8 cellular contexts compared by ENCODE assay signal in genomic region chr2:229714080-229714735, GRCh38. TPM values are rescaled to one million over a fixed set of nuclear protein-coding genes. Genes with fewer than 3 reads are reported as not detected.
DNase-seq lines count a peak whose midpoint lies in the region; ATAC-seq and TF ChIP-seq lines count a peak whose summit lies in the region.

A gene with protein sequence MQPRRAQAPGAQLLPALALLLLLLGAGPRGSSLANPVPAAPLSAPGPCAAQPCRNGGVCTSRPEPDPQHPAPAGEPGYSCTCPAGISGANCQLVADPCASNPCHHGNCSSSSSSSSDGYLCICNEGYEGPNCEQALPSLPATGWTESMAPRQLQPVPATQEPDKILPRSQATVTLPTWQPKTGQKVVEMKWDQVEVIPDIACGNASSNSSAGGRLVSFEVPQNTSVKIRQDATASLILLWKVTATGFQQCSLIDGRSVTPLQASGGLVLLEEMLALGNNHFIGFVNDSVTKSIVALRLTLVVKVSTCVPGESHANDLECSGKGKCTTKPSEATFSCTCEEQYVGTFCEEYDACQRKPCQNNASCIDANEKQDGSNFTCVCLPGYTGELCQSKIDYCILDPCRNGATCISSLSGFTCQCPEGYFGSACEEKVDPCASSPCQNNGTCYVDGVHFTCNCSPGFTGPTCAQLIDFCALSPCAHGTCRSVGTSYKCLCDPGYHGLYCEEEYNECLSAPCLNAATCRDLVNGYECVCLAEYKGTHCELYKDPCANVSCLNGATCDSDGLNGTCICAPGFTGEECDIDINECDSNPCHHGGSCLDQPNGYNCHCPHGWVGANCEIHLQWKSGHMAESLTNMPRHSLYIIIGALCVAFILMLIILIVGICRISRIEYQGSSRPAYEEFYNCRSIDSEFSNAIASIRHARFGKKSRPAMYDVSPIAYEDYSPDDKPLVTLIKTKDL (minus strand): TSS chr2:229714555. CDS start chr2:229714423, 132 bp downstream.

- TF ChIP-seq CTCF in Panc1 (IDR thresholded peaks at IDR 0.05) (no peak), right atrium auricular region (IDR thresholded peaks at IDR 0.05) (no peak), retinal pigment epithelial cell (conservative IDR thresholded peaks at IDR 0.05; ENCODE audit: low read depth, low read length) (no peak)

- intact Hi-C loops in Panc1 (cut with micrococcal nuclease; ENCODE audit: unreplicated experiment), result no loop called here

- CTCF ChIA-PET in Panc1 (lab: Charles Lee), result no interaction called here

- POLR2A ChIA-PET in Panc1 (lab: Charles Lee), result no interaction called here

- peaks cover 38% of the 10 kb centered on the region for H3K27me3 ChIP-seq in BLaER1
- H3K27me3 ChIP-seq in Panc1 (ENCODE audit: control insufficient read depth, insufficient read depth, low read length), result peaks cover 38% of the 10 kb centered on the region
- H3K27me3 ChIP-seq in right atrium auricular region, result peaks cover 0 to 11% of the 10 kb centered on the region in 2 donors

- H3K4me3 ChIP-seq in BLaER1 (peak within 1 kb of the TSS; percentile 75), Panc1 (ENCODE audit: low read depth in 2 of 2, low read length in 2 of 2) (peak within 1 kb of the TSS; percentile 36 to 65), right atrium auricular region (peak within 1 kb of the TSS; percentile 47 to 53), retinal pigment epithelial cell (ENCODE audit: low read length) (peak within 1 kb of the TSS; percentile 48)

- H3K9ac ChIP-seq in BLaER1, result 0 out of 2 replicates have a peak within 1 kb of the TSS, but pooled peaks have one; percentile 50

- peak within 1 kb of the TSS; percentile 38 for H3K4me3 Mint-ChIP-seq in activated naive CD8-positive, alpha-beta T cell treated with anti-CD3 and anti-CD28 coated beads for 36 hours

- DNase-seq in Panc1 (ENCODE audit: low read depth, low spot score) (no peak), right atrium auricular region (ENCODE audit: low spot score) (no peak), retinal pigment epithelial cell (ENCODE audit: low read depth) (no peak), NCI-H187 treated with DMSO at 0.1 percent for 48 hours (lab: John Stamatoyannopoulos, UW) (no peak)
- DNase-seq in activated naive CD8-positive, alpha-beta T cell treated with anti-CD3 and anti-CD28 coated beads for 36 hours, result peak; percentile 66

- H3K36me3 ChIP-seq in BLaER1, result no peaks in the 10 kb centered on the region
- no peaks in the 10 kb centered on the region for H3K36me3 ChIP-seq in Panc1 (ENCODE audit: control insufficient read depth, insufficient read depth, low read length)
- H3K36me3 ChIP-seq in right atrium auricular region, result no peaks in the 10 kb centered on the region

- no peaks in the 10 kb centered on the region for H3K36me3 Mint-ChIP-seq in activated naive CD8-positive, alpha-beta T cell treated with anti-CD3 and anti-CD28 coated beads for 36 hours

- H3K27ac Mint-ChIP-seq in activated naive CD8-positive, alpha-beta T cell treated with anti-CD3 and anti-CD28 coated beads for 36 hours, result no peak within 1 kb of the TSS

- peaks cover 25% of the 10 kb centered on the region for H4K20me1 ChIP-seq in BLaER1

- H3K27ac ChIP-seq in BLaER1 (no peak within 1 kb of the TSS), Panc1 (ENCODE audit: low read length) (no peak within 1 kb of the TSS), right atrium auricular region (peak within 1 kb of the TSS; percentile 53 to 70)

- no TSS peak for BruUV-seq in Panc1 (replicated peaks; lab: Mats Ljungman, UMichigan)

- peak; percentile 89 for ATAC-seq in GM19328 (IDR thresholded peaks at IDR 0.05; ENCODE audit: unreplicated experiment)
- peak; percentile 73 for ATAC-seq in HG03342 (IDR thresholded peaks at IDR 0.05; ENCODE audit: unreplicated experiment)
- ATAC-seq in Panc1, result peak; percentile 85

- peaks cover 9% of the 10 kb centered on the region for H3K4me1 ChIP-seq in BLaER1
- H3K4me1 ChIP-seq in Panc1 (ENCODE audit: control insufficient read depth, insufficient read depth, low read length), result peaks cover 4% of the 10 kb centered on the region; the same call in 1 of the 2 replicates
- H3K4me1 ChIP-seq in right atrium auricular region, result peaks cover 0 to 23% of the 10 kb centered on the region in 2 donors

- no peaks in the 10 kb centered on the region; the same call in 1 of the 2 replicates for H3K9me3 ChIP-seq in BLaER1
- H3K9me3 ChIP-seq in Panc1 (ENCODE audit: control insufficient read depth, insufficient read depth, low read depth, low read length), result no peaks in the 10 kb centered on the region
- H3K9me3 ChIP-seq in right atrium auricular region, result no peaks in the 10 kb centered on the region

- H3K4me1 Mint-ChIP-seq in activated naive CD8-positive, alpha-beta T cell treated with anti-CD3 and anti-CD28 coated beads for 36 hours, result peaks cover 9% of the 10 kb centered on the region

- peak within 1 kb of the TSS; percentile 100 for H3K4me2 ChIP-seq in BLaER1

- H3K27me3 Mint-ChIP-seq in activated naive CD8-positive, alpha-beta T cell treated with anti-CD3 and anti-CD28 coated beads for 36 hours, result peaks cover 63% of the 10 kb centered on the region

- no peaks in the 10 kb centered on the region for H3K9me3 Mint-ChIP-seq in activated naive CD8-positive, alpha-beta T cell treated with anti-CD3 and anti-CD28 coated beads for 36 hours

- in situ Hi-C loops in Panc1 (cut with HindIII; ENCODE audit: low pct_unique_long_range_greater_than_20kb, low sequenced_read_pairs), result no loop called here

RNA-seq across cellular contexts. Expression of the gene that starts here (rescaled TPM):
- total RNA-seq in Panc1 (2021; ENCODE audit: unreplicated experiment), result 0.31 TPM
- 0.19 TPM for polyA plus RNA-seq in Panc1 (2012; ENCODE audit: insufficient read length)
- total RNA-seq in activated naive CD8-positive, alpha-beta T cell treated with anti-CD3 and anti-CD28 coated beads for 36 hours, result not detected
- 10 to 100 TPM; 17.6 to 28.4 TPM for total RNA-seq in right atrium auricular region

Comparison
In these comparisons a context has a peak if more than half of its experiments do, and no peak if none do; other contexts are left out.
1. RNA of the gene that starts here (total RNA-seq): 17.6 to 28.4 TPM in right atrium auricular region; 0.31 TPM in Panc1 (single experiment) and not detected in activated naive CD8-positive, alpha-beta T cell treated with anti-CD3 and anti-CD28 coated beads for 36 hours; every median in the first group is over 10 times any median in the second.
2. Peak in ATAC-seq and H3K4me3 ChIP-seq in Panc1; RNA of the gene not detected or under 1 TPM.
3. Peak in DNase-seq in activated naive CD8-positive, alpha-beta T cell treated with anti-CD3 and anti-CD28 coated beads for 36 hours; RNA of the gene not detected or under 1 TPM.
4. H3K27ac ChIP-seq: peak in right atrium auricular region (2 of 2); none in BLaER1 (single experiment) and Panc1 (single experiment).
5. Peak in every context shown above with its lines, with median percentiles within 50 percentile points of each other: H3K4me3 ChIP-seq and ATAC-seq.